Comparison of ENCODE assay signal across 6 cellular contexts in the genomic region with DNA sequence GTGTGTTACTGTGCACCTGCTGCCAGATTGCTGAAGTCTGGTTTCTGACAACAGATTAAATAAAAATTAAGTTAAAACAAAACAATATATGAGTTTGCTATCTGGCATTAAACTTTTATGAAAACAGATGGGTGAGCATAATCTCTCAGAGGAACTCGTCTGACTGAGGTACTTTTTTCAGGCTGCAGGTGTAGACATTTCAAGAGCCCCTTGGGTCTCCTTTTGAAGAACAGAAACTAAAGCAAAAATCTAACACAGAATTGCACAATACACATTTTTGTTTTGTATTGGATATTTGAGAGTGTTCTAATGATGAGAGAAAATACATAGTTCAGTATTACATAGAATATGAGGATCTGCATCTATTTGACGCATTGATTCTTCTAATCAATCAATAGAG.
"Had no signal": no experiment of that assay in that cellular context is flagged by ENCODE, and none has a peak within 500 bp of the region (broad histone marks: within the 10 kb centered on the region; RNA-seq: fewer than 3 reads in every experiment).

No MANE protein-coding gene starts in this region.

- DNase-seq: GM23248, GOT3, H7, KBM-7 had no signal

- ATAC-seq: HCT116 had no signal

- H3K4me3 ChIP-seq: GM23248, HAP-1 had no signal

- H3K36me3 ChIP-seq: HAP-1 had no signal

- H3K9me3 ChIP-seq: HAP-1 had no signal

- H2AFZ ChIP-seq: GM23248 had no signal

- H3K27ac ChIP-seq: GM23248 had no signal

- H3K4me1 ChIP-seq: HAP-1 had no signal

- H3K9ac ChIP-seq: GM23248 had no signal
